Comparison of ENCODE assay signal across 8 cellular contexts in the genomic region with DNA sequence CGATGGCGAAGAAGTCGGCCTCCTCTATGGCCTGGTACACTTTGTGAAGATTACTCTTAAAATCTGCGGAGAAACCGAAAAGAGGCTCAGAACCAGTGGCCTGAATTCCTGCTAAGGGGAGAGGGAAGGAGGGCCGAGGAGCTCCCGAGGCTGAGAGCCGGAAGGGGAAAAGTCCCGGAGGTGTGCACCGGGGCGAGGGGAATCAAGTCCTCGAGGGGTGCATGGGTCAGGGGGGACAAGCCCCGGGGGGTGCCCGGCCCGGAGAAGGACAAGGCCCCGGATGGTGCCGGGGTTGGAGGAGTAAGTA. TPM values are rescaled to one million over a fixed set of nuclear protein-coding genes. Genes with fewer than 3 reads are reported as not detected.
DNase-seq lines count a peak whose midpoint lies in the region; ATAC-seq, FAIRE-seq and TF ChIP-seq lines count a peak whose summit lies in the region.

No MANE protein-coding gene starts in this region.

- CTCF ChIA-PET in HCT116 (lab: Charles Lee) = no interaction called here

- RAD21 ChIA-PET in HCT116 (lab: Charles Lee; ENCODE audit: low non-redundant PET in 1 of 2, low total read pairs in 2 of 2, uncharacterized antibody in 2 of 2, unreplicated experiment in 2 of 2) = no interaction called here

- TF ChIP-seq POLR2A in HCT116 (IDR thresholded peaks at IDR 0.05; ENCODE audit: borderline replicate concordance, extremely low read depth, insufficient read depth, insufficient read length) = no peak
- no peak for TF ChIP-seq POLR2A in sigmoid colon (IDR thresholded peaks at IDR 0.05)

- POLR2A ChIA-PET in HCT116 (lab: Charles Lee) = no interaction called here

- H3K79me2 ChIP-seq in DND-41 (ENCODE audit: insufficient read depth, low read length) = peaks cover 66% of the 10 kb centered on the region
- peaks cover 39% of the 10 kb centered on the region for H3K79me2 ChIP-seq in HCT116 (ENCODE audit: insufficient read depth, low read length)

- TF ChIP-seq CTCF in DND-41 (IDR thresholded peaks at IDR 0.05; ENCODE audit: borderline replicate concordance, extremely low read depth, low read length, poor library complexity, severe bottlenecking) (no peak), HCT116 (IDR thresholded peaks at IDR 0.05 in 2 of 3, conservative IDR thresholded peaks at IDR 0.05 in 1 of 3; ENCODE audit: borderline replicate concordance in 1 of 3, insufficient read depth in 1 of 3, low read depth in 2 of 3, low read length in 2 of 3) (no peak), VCaP (conservative IDR thresholded peaks at IDR 0.05) (no peak), fibroblast of pulmonary artery (IDR thresholded peaks at IDR 0.05; ENCODE audit: low read length, missing control alignments) (no peak), sigmoid colon (IDR thresholded peaks at IDR 0.05) (no peak)

- peak overlapping the region; percentile 95 for H3K9ac ChIP-seq in DND-41 (ENCODE audit: low read depth, low read length)
- H3K9ac ChIP-seq in HCT116 (ENCODE audit: low read length) = peak overlapping the region; percentile 94

- H3K4me1 ChIP-seq in DND-41 (ENCODE audit: insufficient read depth, low read length) = peaks cover 59% of the 10 kb centered on the region
- H3K4me1 ChIP-seq in HCT116 (ENCODE audit: control insufficient read depth in 1 of 2, insufficient read depth in 2 of 2, low read length in 2 of 2) = peaks cover 25 to 36% of the 10 kb centered on the region in 2 experiments
- H3K4me1 ChIP-seq in sigmoid colon = peaks cover 0 to 36% (median 35%) of the 10 kb centered on the region in 4 donors

- 1 to 3% methylated on average over 17 of the region's 17 CpGs for WGBS in sigmoid colon, 2 donors

- H3K9me2 ChIP-seq in HCT116 (ENCODE audit: insufficient read depth) = no peaks in the 10 kb centered on the region

- DNase-seq in DND-41 (no peak), HCT116 (ENCODE audit: low read depth, low spot score) (no peak), fibroblast of pulmonary artery (ENCODE audit: low read depth) (no peak), sigmoid colon (no peak), frontal cortex (ENCODE audit: low spot score in 2 of 2) (no peak), NCI-H1092 treated with DMSO at 0.1 percent for 48 hours (lab: John Stamatoyannopoulos, UW) (no peak)

- no peak for FAIRE-seq in frontal cortex (lab: Jason Lieb, UNC)

- H3K27me3 ChIP-seq in DND-41 (ENCODE audit: insufficient read depth, low read length, poor library complexity) = no peaks in the 10 kb centered on the region
- H3K27me3 ChIP-seq in HCT116 (ENCODE audit: insufficient read depth, low read length) = no peaks in the 10 kb centered on the region
- H3K27me3 ChIP-seq in sigmoid colon = no peaks in the 10 kb centered on the region

- BruUV-seq in HCT116 (replicated peaks; lab: Mats Ljungman, UMichigan) = no TSS peak

- intact Hi-C loops in HCT116 (cut with micrococcal nuclease) (no loop called here), sigmoid colon (cut with DNase I) (no loop called here)

- H3K4me2 ChIP-seq in DND-41 (ENCODE audit: insufficient read depth, low read length) = peak overlapping the region; percentile 82
- H3K4me2 ChIP-seq in HCT116 (ENCODE audit: low read length) = peak overlapping the region; percentile 83

- no peak for TF ChIP-seq RAD21 in HCT116 (IDR thresholded peaks at IDR 0.05; ENCODE audit: low read depth)

- peak overlapping the region; percentile 80 to 91 for H3K4me3 ChIP-seq in DND-41 (ENCODE audit: low read depth in 1 of 2, low read length in 2 of 2)
- H3K4me3 ChIP-seq in HCT116 (replicated peaks in 1 of 2; ENCODE audit: low read depth in 1 of 2, low read length in 2 of 2) = peak overlapping the region; percentile 76 to 92
- H3K4me3 ChIP-seq in fibroblast of pulmonary artery (replicated peaks; ENCODE audit: low read depth, low read length) = peak overlapping the region; percentile 92
- peak overlapping the region; percentile 70 to 95 (median 92) for H3K4me3 ChIP-seq in sigmoid colon

- H2AFZ ChIP-seq in DND-41 (ENCODE audit: low read depth, low read length) (peak overlapping the region; percentile 69), HCT116 (ENCODE audit: low read depth, low read length, poor library complexity, severe bottlenecking) (no peak overlapping the region)

- peak; percentile 1; the same call in 2 of the 3 replicates for ATAC-seq in DND-41 (ENCODE audit: insufficient read depth, low read depth)
- peak; percentile 1; the same call in 1 of the 2 replicates for ATAC-seq in HCT116
- ATAC-seq in GM19351 (IDR thresholded peaks at IDR 0.05; ENCODE audit: unreplicated experiment) = no peak

- no peak for TF ChIP-seq EP300 in sigmoid colon (IDR thresholded peaks at IDR 0.05)

- H3K27ac ChIP-seq in DND-41 (ENCODE audit: low read length) (peak overlapping the region; percentile 91), HCT116 (ENCODE audit: low read depth, low read length) (peak overlapping the region; percentile 89), VCaP (peak overlapping the region; percentile 75), sigmoid colon (peak overlapping the region; percentile 89 to 94 (median 92))

- H3K9me3 ChIP-seq in DND-41 (ENCODE audit: insufficient read depth, low read length, severe bottlenecking) = no peaks in the 10 kb centered on the region
- H3K9me3 ChIP-seq in HCT116 (ENCODE audit: control insufficient read depth in 1 of 2, insufficient read depth in 1 of 2, low read depth in 1 of 2, low read length in 2 of 2) = no peaks in the 10 kb centered on the region
- no peaks in the 10 kb centered on the region for H3K9me3 ChIP-seq in sigmoid colon

- H4K20me1 ChIP-seq in DND-41 (ENCODE audit: insufficient read depth, low read length) = peaks cover 10% of the 10 kb centered on the region
- H4K20me1 ChIP-seq in HCT116 (ENCODE audit: insufficient read depth) = peaks cover 5% of the 10 kb centered on the region; the same call in 1 of the 2 replicates

- H3K36me3 ChIP-seq in DND-41 (ENCODE audit: insufficient read depth, low read length) (peaks cover 56% of the 10 kb centered on the region), HCT116 (ENCODE audit: control insufficient read depth in 1 of 2, insufficient read depth in 2 of 2, low read length in 2 of 2) (peaks cover 13 to 29% of the 10 kb centered on the region in 2 experiments; a peak in 3 of 4 replicates), sigmoid colon (peaks cover 5 to 38% (median 17%) of the 10 kb centered on the region in 4 donors)

TF ChIP-seq in HCT116, 20 proteins besides CTCF, POLR2A, EP300 and RAD21:
- TF ChIP-seq SP1 (IDR thresholded peaks at IDR 0.05; ENCODE audit: low read depth) (no peak), JUND (IDR thresholded peaks at IDR 0.05) (0 out of 2 replicates have a peak, but pooled peaks have one; percentile 2)

RNA-seq across cellular contexts. Expression of gene PARN, which starts 0.5 kb away (rescaled TPM):
- total RNA-seq in HCT116 (2021; ENCODE audit: unreplicated experiment) = 42.5 TPM
- polyA plus RNA-seq in HCT116 (2012) = 23.6 and 24.6 TPM in 2 replicates
- 10 to 100 TPM; 33.6 to 75.3 (median 41.2) TPM for total RNA-seq in sigmoid colon
- 10 to 100 TPM; 14.4 to 19.4 (median 16.2) TPM for polyA plus RNA-seq in sigmoid colon
- 30.2 TPM for total RNA-seq in frontal cortex

RNA-seq across cellular contexts. Expression of gene BFAR, which starts 3.2 kb away (rescaled TPM):
- total RNA-seq in HCT116 (2021; ENCODE audit: unreplicated experiment) (49.7 TPM), sigmoid colon (10 to 100 TPM; 52.1 to 64.9 (median 61.2) TPM), frontal cortex (58.3 TPM)
- 20.4 and 29.6 TPM in 2 replicates for polyA plus RNA-seq in HCT116 (2012)
- polyA plus RNA-seq in sigmoid colon = 10 to 100 TPM; 38.1 to 52.3 (median 43.3) TPM
